In the genomic region with DNA sequence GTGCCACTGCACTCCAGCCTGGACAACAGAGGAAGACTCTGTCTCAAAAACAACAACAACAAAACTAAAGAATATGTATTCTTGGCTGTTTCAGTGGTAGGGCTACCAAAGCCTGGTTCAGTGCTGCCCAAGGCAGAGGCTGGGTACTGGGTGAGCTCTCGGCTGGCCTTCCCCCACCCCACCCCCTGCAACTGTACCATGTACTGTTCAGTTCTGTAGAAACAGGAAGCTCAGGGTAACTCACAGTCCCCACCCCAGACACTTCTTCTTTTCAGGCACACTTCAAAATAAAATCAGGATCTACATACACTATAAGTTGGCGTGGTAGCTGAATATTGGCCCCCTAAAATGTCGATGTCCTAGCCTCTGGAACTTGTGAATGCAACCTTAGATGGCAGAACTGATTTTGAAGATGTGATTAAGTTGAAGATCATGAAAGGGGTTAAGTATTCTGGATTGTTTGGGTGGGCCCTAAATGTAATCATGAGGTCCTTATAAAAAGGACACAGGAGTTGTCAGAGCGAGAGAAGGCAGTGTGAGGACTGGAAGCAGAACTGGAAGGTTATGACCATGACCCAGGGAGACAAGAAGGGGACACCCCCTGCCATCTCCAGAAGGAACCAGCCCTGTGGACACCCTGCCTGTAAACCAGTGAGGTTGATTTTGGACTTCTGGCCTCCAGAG, we compare ENCODE assay signal across 12 cellular contexts. TPM values are rescaled to one million over a fixed set of nuclear protein-coding genes. Genes with fewer than 3 reads are reported as not detected.
DNase-seq lines count a peak whose midpoint lies in the region; ATAC-seq and TF ChIP-seq lines count a peak whose summit lies in the region.
"Had no signal": no experiment of that assay in that cellular context is flagged by ENCODE, and none has a peak within 500 bp of the region (broad histone marks: within the 10 kb centered on the region; RNA-seq: fewer than 3 reads in every experiment).

No MANE protein-coding gene starts in this region.

- H3K27me3 ChIP-seq in BLaER1 treated with 17β-estradiol and CSF1 and Interleukin-3, amounts not matched to agents 10 nM and 100 nM = no peaks in the 10 kb centered on the region
- H3K27me3 ChIP-seq: esophagus squamous epithelium had no signal

- H3K9ac ChIP-seq in BLaER1 treated with 17β-estradiol and CSF1 and Interleukin-3, amounts not matched to agents 10 nM and 100 nM = peak overlapping the region in 7 of 11 experiments; percentile 3 to 70 (median 52); a peak in 12 of 22 replicates

- peaks cover 2 to 3% of the 10 kb centered on the region in 2 donors for H3K4me1 Mint-ChIP-seq in effector memory CD8-positive, alpha-beta T cell (ENCODE audit: low read depth in 2 of 2)
- peaks cover 28 to 37% (median 28%) of the 10 kb centered on the region in 3 donors for H3K4me1 Mint-ChIP-seq in naive B cell

- H4K20me1 ChIP-seq in BLaER1 treated with 17β-estradiol and CSF1 and Interleukin-3, amounts not matched to agents 10 nM and 100 nM = no peaks in the 10 kb centered on the region; a peak in 1 of 22 replicates

- TF ChIP-seq POLR2A in NB4 (IDR thresholded peaks at IDR 0.05; ENCODE audit: extremely low read depth, insufficient read length) = no peak

- H3K4me1 ChIP-seq in BLaER1 treated with 17β-estradiol and CSF1 and Interleukin-3, amounts not matched to agents 10 nM and 100 nM = peaks cover 8 to 76% (median 38%) of the 10 kb centered on the region in 10 experiments

- H3K4me3 Mint-ChIP-seq in effector memory CD8-positive, alpha-beta T cell = no peak overlapping the region
- H3K4me3 Mint-ChIP-seq in naive B cell = peak overlapping the region in 7 of 8 donors; percentile 16 to 76 (median 65)

- TF ChIP-seq CTCF in NB4 (IDR thresholded peaks at IDR 0.05; ENCODE audit: low read depth, low read length) (no peak), coronary artery (IDR thresholded peaks at IDR 0.05) (no peak)

- H3K36me3 ChIP-seq in BLaER1 treated with 17β-estradiol and CSF1 and Interleukin-3, amounts not matched to agents 10 nM and 100 nM = peaks cover 0 to 39% (median 0%) of the 10 kb centered on the region in 11 experiments; a peak in 5 of 22 replicates
- H3K36me3 ChIP-seq: esophagus squamous epithelium had no signal

- H3K9me3 Mint-ChIP-seq in effector memory CD8-positive, alpha-beta T cell = peaks cover 0 to 7% of the 10 kb centered on the region in 2 donors
- H3K9me3 Mint-ChIP-seq in naive B cell = peaks cover 0 to 14% (median 10%) of the 10 kb centered on the region in 7 donors

- H3K9me3 ChIP-seq in BLaER1 treated with 17β-estradiol and CSF1 and Interleukin-3, amounts not matched to agents 10 nM and 100 nM (replicated peaks in 1 of 11) = peaks cover 12 to 44% (median 21%) of the 10 kb centered on the region in 11 experiments; a peak in 20 of 22 replicates
- H3K9me3 ChIP-seq: esophagus squamous epithelium had no signal

- H3K27ac ChIP-seq in BLaER1 treated with 17β-estradiol and CSF1 and Interleukin-3, amounts not matched to agents 10 nM and 100 nM = peak overlapping the region in 9 of 11 experiments; percentile 8 to 85 (median 64); a peak in 16 of 22 replicates
- H3K27ac ChIP-seq in coronary artery = peak overlapping the region in 1 of 2 donors; percentile 53

- peak overlapping the region in 1 of 10 experiments; percentile 11; a peak in 1 of 20 replicates for H3K4me3 ChIP-seq in BLaER1 treated with 17β-estradiol and CSF1 and Interleukin-3, amounts not matched to agents 10 nM and 100 nM
- H3K4me3 ChIP-seq in NB4 (ENCODE audit: low read depth, low read length) = no peak overlapping the region
- H3K4me3 ChIP-seq in coronary artery = no peak overlapping the region
- H3K4me3 ChIP-seq: esophagus squamous epithelium had no signal

- DNase-seq in NB4 (ENCODE audit: low read depth) = peak; percentile 91
- no peak for DNase-seq in effector memory CD8-positive, alpha-beta T cell
- DNase-seq in naive B cell = peak; percentile 52
- no peak for DNase-seq in NCI-H1417 treated with DMSO at 0.1 percent for 48 hours (lab: John Stamatoyannopoulos, UW)
- DNase-seq in GOT3 (lab: John Stamatoyannopoulos, UW) = no peak
- no peak for DNase-seq in activated CD4-positive, CD25-positive, alpha-beta regulatory T cell treated with anti-CD3 and anti-CD28 coated beads, Interleukin-2, amount 50 U/mL, for 72 hours
- no peak for DNase-seq in coronary artery (ENCODE audit: low spot score)
- DNase-seq: activated CD8-positive, alpha-beta memory T cell treated with anti-CD3 and anti-CD28 coated beads, Interleukin-2, amount 50 U/mL, for 48 hours; esophagus squamous epithelium; kidney; NCI-H774 had no signal

- ATAC-seq in effector memory CD8-positive, alpha-beta T cell (replicated peaks) = peak; percentile 47
- ATAC-seq in naive B cell (ENCODE audit: low read depth in 2 of 2) = peak; percentile 96 to 98

- no peaks in the 10 kb centered on the region for H3K36me3 Mint-ChIP-seq in effector memory CD8-positive, alpha-beta T cell (ENCODE audit: insufficient read depth)
- peaks cover 0 to 17% of the 10 kb centered on the region in 2 donors for H3K36me3 Mint-ChIP-seq in naive B cell

- H3K4me2 ChIP-seq in BLaER1 treated with 17β-estradiol and CSF1 and Interleukin-3, amounts not matched to agents 10 nM and 100 nM = peak overlapping the region in 9 of 11 experiments; percentile 23 to 90 (median 70); a peak in 16 of 22 replicates

- no peak overlapping the region for H3K27ac Mint-ChIP-seq in effector memory CD8-positive, alpha-beta T cell
- H3K27ac Mint-ChIP-seq in naive B cell = peak overlapping the region; percentile 49 to 97 (median 90)

- H3K27me3 Mint-ChIP-seq in effector memory CD8-positive, alpha-beta T cell = peaks cover 22 to 26% of the 10 kb centered on the region in 2 donors
- no peaks in the 10 kb centered on the region for H3K27me3 Mint-ChIP-seq in naive B cell

RNA-seq across cellular contexts. Expression of a gene that starts 31.2 kb away (rescaled TPM):
- 1 to 10 TPM in 5 of 6 donors, under 1 TPM in 1; 0.57 to 4.2 (median 2.5) TPM for polyA plus RNA-seq in naive B cell (ENCODE audit: low read depth in 6 of 6)

Comparison
In these comparisons a context has a peak if more than half of its experiments do, and no peak if none do; other contexts are left out.
1. DNase-seq: peak in NB4 (single experiment) and naive B cell (single experiment); none in effector memory CD8-positive, alpha-beta T cell (0 of 3), NCI-H1417 treated with DMSO at 0.1 percent for 48 hours (single experiment), GOT3 (single experiment), activated CD4-positive, CD25-positive, alpha-beta regulatory T cell treated with anti-CD3 and anti-CD28 coated beads, Interleukin-2, amount 50 U/mL, for 72 hours (single experiment) and coronary artery (single experiment).
2. H3K27ac Mint-ChIP-seq: peak in naive B cell (6 of 6); none in effector memory CD8-positive, alpha-beta T cell (0 of 2).
3. H3K4me3 Mint-ChIP-seq: peak in naive B cell (7 of 8); none in effector memory CD8-positive, alpha-beta T cell (0 of 2).